ENCODE assay signal across 10 cellular contexts in the genomic region with DNA sequence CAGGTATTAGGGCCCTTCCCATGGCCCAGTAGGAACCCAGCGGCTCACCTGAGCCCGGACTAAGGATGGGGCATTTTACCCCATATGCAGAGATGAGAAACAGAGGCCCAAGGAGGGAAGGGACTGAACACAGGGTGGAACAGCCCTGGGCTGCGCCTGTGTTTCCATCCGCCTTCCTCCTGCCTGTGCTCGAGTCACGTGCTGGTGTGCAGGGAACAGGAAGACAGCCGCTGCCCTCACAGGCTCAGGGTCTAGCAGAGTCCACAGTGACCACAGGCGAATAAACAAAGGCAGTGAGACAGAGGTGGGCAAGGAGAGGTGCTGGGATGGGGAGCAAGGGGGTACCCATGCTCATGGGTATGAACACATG.
DNase-seq lines count a peak whose midpoint lies in the region; ATAC-seq and TF ChIP-seq lines count a peak whose summit lies in the region.
"Had no signal": no experiment of that assay in that cellular context is flagged by ENCODE, and none has a peak within 500 bp of the region (broad histone marks: within the 10 kb centered on the region; RNA-seq: fewer than 3 reads in every experiment).

No MANE protein-coding gene starts in this region.

- no peak for ATAC-seq in activated CD8-positive, alpha-beta T cell treated with anti-CD3 and anti-CD28 coated beads for 36 hours
- ATAC-seq in activated CD8-positive, alpha-beta T cell treated with anti-CD3 and anti-CD28 coated beads, Interleukin-2, amount 10 ng/mL, durations not matched to agents 7 days and 5 days: no peak
- no peak for ATAC-seq in GM18520 (IDR thresholded peaks at IDR 0.05; ENCODE audit: unreplicated experiment)

- H3K27me3 Mint-ChIP-seq in activated CD8-positive, alpha-beta T cell treated with anti-CD3 and anti-CD28 coated beads for 36 hours: no peaks in the 10 kb centered on the region
- no peaks in the 10 kb centered on the region for H3K27me3 Mint-ChIP-seq in activated CD8-positive, alpha-beta T cell treated with anti-CD3 and anti-CD28 coated beads, Interleukin-2, amount 10 ng/mL, durations not matched to agents 7 days and 5 days (ENCODE audit: low read depth)
- peaks cover 2% of the 10 kb centered on the region for H3K27me3 Mint-ChIP-seq in dendritic cell treated with granulocyte-macrophage colony-stimulating factor and Interleukin-4, amounts not matched to agents 40 ng/mL and 50 ng/mL, for 4 days

- DNase-seq in activated CD8-positive, alpha-beta T cell treated with anti-CD3 and anti-CD28 coated beads for 36 hours: no peak
- no peak for DNase-seq in activated CD8-positive, alpha-beta T cell treated with anti-CD3 and anti-CD28 coated beads, Interleukin-2, amount 10 ng/mL, durations not matched to agents 7 days and 5 days
- DNase-seq in ureter (ENCODE audit: low spot score) (peak; percentile 77), NCI-H2029 (lab: John Stamatoyannopoulos, UW) (no peak)
- no peak for DNase-seq in stimulated activated CD4-positive, alpha-beta T cell treated with anti-CD3 and anti-CD28 coated beads, Interleukin-2, amount 100 ng/mL, for 24 hours

- POLR2A ChIA-PET in activated CD8-positive, alpha-beta T cell treated with anti-CD3 and anti-CD28 coated beads for 36 hours (lab: Charles Lee): interaction anchor here (1.7 kb wide), 1 partner anchor 33 kb away, joined by 6 read pairs; no protein-coding TSS in a partner anchor
- POLR2A ChIA-PET in activated CD8-positive, alpha-beta T cell treated with anti-CD3 and anti-CD28 coated beads, Interleukin-2, amount 10 ng/mL, durations not matched to agents 7 days and 5 days (lab: Charles Lee): no interaction called here

- H3K36me3 ChIP-seq in mucosa of stomach (ENCODE audit: control insufficient read depth, insufficient read depth, low read length): no peaks in the 10 kb centered on the region

- H3K4me1 ChIP-seq in mucosa of stomach (ENCODE audit: control insufficient read depth, insufficient read depth, low read length): peaks cover 73% of the 10 kb centered on the region

- H3K9ac ChIP-seq in mucosa of stomach (ENCODE audit: low read length): peak overlapping the region; percentile 91

- intact Hi-C loops in activated CD8-positive, alpha-beta T cell treated with anti-CD3 and anti-CD28 coated beads for 36 hours (cut with micrococcal nuclease): no loop called here
- intact Hi-C loops in dendritic cell treated with granulocyte-macrophage colony-stimulating factor and Interleukin-4, amounts not matched to agents 40 ng/mL and 50 ng/mL, for 4 days (cut with micrococcal nuclease): loop anchor here (10.0 kb wide), 1 partner anchor 103 kb away; no protein-coding TSS in a partner anchor

- no peak overlapping the region for H3K4me3 ChIP-seq in mucosa of stomach (ENCODE audit: low read length)
- H3K4me3 ChIP-seq: lung had no signal

- no peaks in the 10 kb centered on the region for H3K9me3 Mint-ChIP-seq in activated CD8-positive, alpha-beta T cell treated with anti-CD3 and anti-CD28 coated beads for 36 hours
- H3K9me3 Mint-ChIP-seq in activated CD8-positive, alpha-beta T cell treated with anti-CD3 and anti-CD28 coated beads, Interleukin-2, amount 10 ng/mL, durations not matched to agents 7 days and 5 days (ENCODE audit: insufficient read depth): no peaks in the 10 kb centered on the region
- no peaks in the 10 kb centered on the region for H3K9me3 Mint-ChIP-seq in dendritic cell treated with granulocyte-macrophage colony-stimulating factor and Interleukin-4, amounts not matched to agents 40 ng/mL and 50 ng/mL, for 4 days

- H3K9me3 ChIP-seq in mucosa of stomach (ENCODE audit: control insufficient read depth, low read length): no peaks in the 10 kb centered on the region

- peak overlapping the region; percentile 94 for H3K27ac Mint-ChIP-seq in activated CD8-positive, alpha-beta T cell treated with anti-CD3 and anti-CD28 coated beads for 36 hours
- H3K27ac Mint-ChIP-seq in activated CD8-positive, alpha-beta T cell treated with anti-CD3 and anti-CD28 coated beads, Interleukin-2, amount 10 ng/mL, durations not matched to agents 7 days and 5 days: no peak overlapping the region
- H3K27ac Mint-ChIP-seq in dendritic cell treated with granulocyte-macrophage colony-stimulating factor and Interleukin-4, amounts not matched to agents 40 ng/mL and 50 ng/mL, for 4 days: peak overlapping the region; percentile 73
- H3K27ac Mint-ChIP-seq: B cell had no signal

- H3K4me3 Mint-ChIP-seq in activated CD8-positive, alpha-beta T cell treated with anti-CD3 and anti-CD28 coated beads for 36 hours: peak overlapping the region; percentile 89
- no peak overlapping the region for H3K4me3 Mint-ChIP-seq in activated CD8-positive, alpha-beta T cell treated with anti-CD3 and anti-CD28 coated beads, Interleukin-2, amount 10 ng/mL, durations not matched to agents 7 days and 5 days
- peak overlapping the region; percentile 72 for H3K4me3 Mint-ChIP-seq in dendritic cell treated with granulocyte-macrophage colony-stimulating factor and Interleukin-4, amounts not matched to agents 40 ng/mL and 50 ng/mL, for 4 days

- peaks cover 25% of the 10 kb centered on the region for H3K36me3 Mint-ChIP-seq in activated CD8-positive, alpha-beta T cell treated with anti-CD3 and anti-CD28 coated beads for 36 hours (ENCODE audit: low read depth)
- H3K36me3 Mint-ChIP-seq in activated CD8-positive, alpha-beta T cell treated with anti-CD3 and anti-CD28 coated beads, Interleukin-2, amount 10 ng/mL, durations not matched to agents 7 days and 5 days (ENCODE audit: low read depth): peaks cover 19% of the 10 kb centered on the region
- H3K36me3 Mint-ChIP-seq in dendritic cell treated with granulocyte-macrophage colony-stimulating factor and Interleukin-4, amounts not matched to agents 40 ng/mL and 50 ng/mL, for 4 days (ENCODE audit: low read depth): peaks cover 56% of the 10 kb centered on the region

- peaks cover 33% of the 10 kb centered on the region for H3K4me1 Mint-ChIP-seq in activated CD8-positive, alpha-beta T cell treated with anti-CD3 and anti-CD28 coated beads for 36 hours (ENCODE audit: low read depth)
- H3K4me1 Mint-ChIP-seq in activated CD8-positive, alpha-beta T cell treated with anti-CD3 and anti-CD28 coated beads, Interleukin-2, amount 10 ng/mL, durations not matched to agents 7 days and 5 days (ENCODE audit: low read depth): peaks cover 62% of the 10 kb centered on the region
- peaks cover 79% of the 10 kb centered on the region for H3K4me1 Mint-ChIP-seq in dendritic cell treated with granulocyte-macrophage colony-stimulating factor and Interleukin-4, amounts not matched to agents 40 ng/mL and 50 ng/mL, for 4 days (ENCODE audit: low read depth)

- no peak for TF ChIP-seq CTCF in activated CD8-positive, alpha-beta T cell treated with anti-CD3 and anti-CD28 coated beads for 36 hours (IDR thresholded peaks at IDR 0.05)

- H3K27me3 ChIP-seq in mucosa of stomach (ENCODE audit: control insufficient read depth, insufficient read depth, low read length): no peaks in the 10 kb centered on the region

- CTCF ChIA-PET in activated CD8-positive, alpha-beta T cell treated with anti-CD3 and anti-CD28 coated beads for 36 hours (lab: Charles Lee): no interaction called here
- CTCF ChIA-PET in activated CD8-positive, alpha-beta T cell treated with anti-CD3 and anti-CD28 coated beads, Interleukin-2, amount 10 ng/mL, durations not matched to agents 7 days and 5 days (lab: Charles Lee): interaction anchor here (1.6 kb wide), 1 partner anchor 360 kb away, joined by 4 read pairs; no protein-coding TSS in a partner anchor
